In genomic region chr20:32589256-32589655, GRCh38 we compare ENCODE assay signal across 2 cellular contexts.
A peak's percentile ranks its signal among the peaks of the same experiment; 100 is the strongest.
TF ChIP-seq lines count a peak whose summit lies in the region.

No MANE protein-coding gene starts in this region.

TF ChIP-seq in IMR-90, 13 proteins besides CTCF, POLR2A, EP300 and RAD21:
- TF ChIP-seq ELK1 (IDR thresholded peaks at IDR 0.05; ENCODE audit: borderline replicate concordance, low read depth, low read length), result no peak
- no peak for TF ChIP-seq MXI1 (IDR thresholded peaks at IDR 0.05; ENCODE audit: borderline replicate concordance, low read depth, low read length)
- TF ChIP-seq NFE2L2 (IDR thresholded peaks at IDR 0.05; ENCODE audit: low read depth, low read length), result no peak
- no peak for TF ChIP-seq MAZ (IDR thresholded peaks at IDR 0.05; ENCODE audit: borderline replicate concordance, low read depth, low read length)
- TF ChIP-seq SMC3 (IDR thresholded peaks at IDR 0.05; ENCODE audit: low read depth, low read length), result no peak
- no peak for TF ChIP-seq BHLHE40 (IDR thresholded peaks at IDR 0.05; ENCODE audit: low read depth, low read length)
- TF ChIP-seq USF2 (IDR thresholded peaks at IDR 0.05; ENCODE audit: low read depth, low read length), result no peak
- no peak for TF ChIP-seq RCOR1 (IDR thresholded peaks at IDR 0.05; ENCODE audit: insufficient replicate concordance, low read length)
- no peak for TF ChIP-seq CEBPB (IDR thresholded peaks at IDR 0.05; ENCODE audit: low read depth, low read length)
- TF ChIP-seq RFX5 (IDR thresholded peaks at IDR 0.05; ENCODE audit: low read depth, low read length), result no peak
- TF ChIP-seq CHD1 (IDR thresholded peaks at IDR 0.05; ENCODE audit: low read depth, low read length), result no peak
- TF ChIP-seq FOS (IDR thresholded peaks at IDR 0.05; ENCODE audit: low read depth, low read length), result no peak
- no peak for TF ChIP-seq MAFK (IDR thresholded peaks at IDR 0.05; ENCODE audit: low read depth, low read length)

TF ChIP-seq in GM12878, 131 proteins besides CTCF, POLR2A, EP300 and RAD21:
- TF ChIP-seq BCL3 (IDR thresholded peaks at IDR 0.05; ENCODE audit: borderline replicate concordance, insufficient read depth, low read depth, low read length, poor library complexity, severe bottlenecking) (no peak), NR2F1 (conservative IDR thresholded peaks at IDR 0.05) (peak; percentile 54; the same call in 1 of the 2 replicates)
